Comparison of ENCODE assay signal across 8 cellular contexts in genomic region chr6:169831450-169832246, GRCh38.
DNase-seq lines count a peak whose midpoint lies in the region; ATAC-seq and TF ChIP-seq lines count a peak whose summit lies in the region.

No MANE protein-coding gene starts in this region.

- H3K27me3 Mint-ChIP-seq in HFFc6 (ENCODE audit: insufficient read depth), result peaks cover 11% of the 10 kb centered on the region

- 30% methylated on average over 32 of the region's 32 CpGs for WGBS in liver

- no peaks in the 10 kb centered on the region for H3K79me2 ChIP-seq in DND-41 (ENCODE audit: insufficient read depth, low read length)

- no peaks in the 10 kb centered on the region for H3K9me3 ChIP-seq in DND-41 (ENCODE audit: insufficient read depth, low read length, severe bottlenecking)
- H3K9me3 ChIP-seq in colonic mucosa, result no peaks in the 10 kb centered on the region
- no peaks in the 10 kb centered on the region for H3K9me3 ChIP-seq in liver (ENCODE audit: control insufficient read depth in 4 of 4, low read length in 3 of 4)

- peaks cover 4% of the 10 kb centered on the region; the same call in 1 of the 2 replicates for H4K20me1 ChIP-seq in DND-41 (ENCODE audit: insufficient read depth, low read length)

- TF ChIP-seq CTCF in DND-41 (IDR thresholded peaks at IDR 0.05; ENCODE audit: borderline replicate concordance, extremely low read depth, low read length, poor library complexity, severe bottlenecking), result peak; percentile 93
- peak; percentile 95 for TF ChIP-seq CTCF in HFFc6 (IDR thresholded peaks at IDR 0.05)
- TF ChIP-seq CTCF in colonic mucosa (IDR thresholded peaks at IDR 0.05), result peak; percentile 89
- TF ChIP-seq CTCF in liver (IDR thresholded peaks at IDR 0.05; ENCODE audit: low read depth, low read length, missing input control), result peak; percentile 97

- peaks cover 12% of the 10 kb centered on the region for H3K4me1 Mint-ChIP-seq in HFFc6 (ENCODE audit: low read depth)

- H3K27ac ChIP-seq in DND-41 (ENCODE audit: low read length) (no peak overlapping the region), colonic mucosa (no peak overlapping the region), liver (ENCODE audit: low read depth in 1 of 2, low read length in 2 of 2) (peak overlapping the region; percentile 76 to 78)

- H2AFZ ChIP-seq in DND-41 (ENCODE audit: low read depth, low read length), result no peak overlapping the region

- peak; percentile 99 to 100 for TF ChIP-seq RAD21 in liver (IDR thresholded peaks at IDR 0.05)

- H3K4me1 ChIP-seq in DND-41 (ENCODE audit: insufficient read depth, low read length) (peaks cover 9% of the 10 kb centered on the region), colonic mucosa (no peaks in the 10 kb centered on the region), liver (ENCODE audit: control insufficient read depth in 4 of 4, insufficient read depth in 4 of 4, low read length in 3 of 4) (peaks cover 0 to 16% (median 12%) of the 10 kb centered on the region in 4 donors)

- no peak overlapping the region; the same call in 1 of the 2 replicates for H3K4me3 Mint-ChIP-seq in HFFc6

- no peaks in the 10 kb centered on the region for H3K9me3 Mint-ChIP-seq in HFFc6

- no peaks in the 10 kb centered on the region for H3K36me3 Mint-ChIP-seq in HFFc6 (ENCODE audit: low read depth)

- DNase-seq in DND-41, result peak; percentile 66
- no peak for DNase-seq in HFFc6
- peak; percentile 16 for DNase-seq in NCI-H226
- DNase-seq in activated CD4-positive, alpha-beta T cell treated with anti-CD3 and anti-CD28 coated beads, Interleukin-2, amount 50 U/mL, for 1 hour, result peak; percentile 69
- peak; percentile 73 for DNase-seq in colonic mucosa
- peak; percentile 74 for DNase-seq in stimulated activated CD4-positive, alpha-beta T cell treated with anti-CD3 and anti-CD28 coated beads, Interleukin-4, amount 100 ng/mL, for 24 hours

- peaks cover 5% of the 10 kb centered on the region for H3K27me3 ChIP-seq in DND-41 (ENCODE audit: insufficient read depth, low read length, poor library complexity)
- no peaks in the 10 kb centered on the region for H3K27me3 ChIP-seq in colonic mucosa
- H3K27me3 ChIP-seq in liver (ENCODE audit: control insufficient read depth in 4 of 4, insufficient read depth in 4 of 4, low read length in 3 of 4), result no peaks in the 10 kb centered on the region

- H3K27ac Mint-ChIP-seq in HFFc6, result no peak overlapping the region

- H3K4me3 ChIP-seq in DND-41 (ENCODE audit: low read depth in 1 of 2, low read length in 2 of 2), result no peak overlapping the region
- H3K4me3 ChIP-seq in colonic mucosa, result no peak overlapping the region
- no peak overlapping the region for H3K4me3 ChIP-seq in liver (ENCODE audit: low read depth in 1 of 3, low read length in 3 of 3)

- H3K9ac ChIP-seq in DND-41 (ENCODE audit: low read depth, low read length) (no peak overlapping the region), colonic mucosa (ENCODE audit: low read depth in 2 of 2, low read length in 2 of 2) (no peak overlapping the region), liver (ENCODE audit: low read depth in 1 of 2, low read length in 2 of 2) (peak overlapping the region in 1 of 2 donors; percentile 52)

- ATAC-seq in DND-41 (ENCODE audit: insufficient read depth, low read depth) (peak; percentile 90), GM18861 (IDR thresholded peaks at IDR 0.05; ENCODE audit: unreplicated experiment) (no peak)

- intact Hi-C loops in colonic mucosa (cut with DNase I), result loop anchor here (5.0 kb wide), 1 partner anchor 696 kb away; no protein-coding TSS in a partner anchor

- no peaks in the 10 kb centered on the region for H3K36me3 ChIP-seq in DND-41 (ENCODE audit: insufficient read depth, low read length)
- no peaks in the 10 kb centered on the region for H3K36me3 ChIP-seq in colonic mucosa
- H3K36me3 ChIP-seq in liver (ENCODE audit: control insufficient read depth in 4 of 4, insufficient read depth in 3 of 4, low read depth in 1 of 4, low read length in 3 of 4), result no peaks in the 10 kb centered on the region

- H3K4me2 ChIP-seq in DND-41 (ENCODE audit: insufficient read depth, low read length), result no peak overlapping the region

TF ChIP-seq in liver, 16 proteins besides CTCF, POLR2A, EP300 and RAD21:
- TF ChIP-seq SP1 (IDR thresholded peaks at IDR 0.05) (no peak), GABPA (IDR thresholded peaks at IDR 0.05 in 1 of 2, conservative IDR thresholded peaks at IDR 0.05 in 1 of 2) (no peak), JUND (IDR thresholded peaks at IDR 0.05) (no peak), HNF4G (IDR thresholded peaks at IDR 0.05) (no peak), ZBTB33 (IDR thresholded peaks at IDR 0.05) (no peak), EGR1 (IDR thresholded peaks at IDR 0.05; ENCODE audit: low read depth in 2 of 2) (no peak), HNF4A (conservative IDR thresholded peaks at IDR 0.05) (no peak), FOXA1 (IDR thresholded peaks at IDR 0.05) (no peak), REST (IDR thresholded peaks at IDR 0.05) (no peak), NR2F2 (IDR thresholded peaks at IDR 0.05) (no peak), RXRA (IDR thresholded peaks at IDR 0.05) (peak in 1 of 2 donors; percentile 32), YY1 (IDR thresholded peaks at IDR 0.05) (no peak), ATF3 (IDR thresholded peaks at IDR 0.05) (peak; percentile 52), TAF1 (conservative IDR thresholded peaks at IDR 0.05) (no peak), MAX (IDR thresholded peaks at IDR 0.05) (no peak), FOXA2 (IDR thresholded peaks at IDR 0.05) (no peak)

Comparison
In these comparisons a context has a peak if more than half of its experiments do, and no peak if none do; other contexts are left out.
1. H3K27ac ChIP-seq: peak in liver (2 of 2); none in DND-41 (single experiment) and colonic mucosa (single experiment).
2. Peak in every context shown above with its lines, with median percentiles within 50 percentile points of each other: CTCF ChIP-seq.